ENCODE assay signal across 15 cellular contexts in genomic region chr13:112999414-113000177, GRCh38.
"Had no signal": no experiment of that assay in that cellular context is flagged by ENCODE, and none has a peak within 500 bp of the region (broad histone marks: within the 10 kb centered on the region; RNA-seq: fewer than 3 reads in every experiment).

No MANE protein-coding gene starts in this region.

- H3K36me3 Mint-ChIP-seq: activated CD4-positive, alpha-beta memory T cell treated with anti-CD3 and anti-CD28 coated beads for 36 hours; activated naive CD8-positive, alpha-beta T cell; immature natural killer cell; naive B cell had no signal

- H3K27ac Mint-ChIP-seq: activated CD4-positive, alpha-beta memory T cell treated with anti-CD3 and anti-CD28 coated beads for 36 hours; activated CD4-positive, alpha-beta T cell treated with anti-CD3 and anti-CD28 coated beads for 36 hours; activated naive CD8-positive, alpha-beta T cell; immature natural killer cell; T-helper 2 cell treated with Interferon-gamma antibody and Interleukin-4, amounts not matched to agents 5 μg/mL and 100 μg/mL, for 36 hours had no signal

- H3K27me3 Mint-ChIP-seq: activated CD4-positive, alpha-beta memory T cell treated with anti-CD3 and anti-CD28 coated beads for 36 hours; activated CD4-positive, alpha-beta T cell treated with anti-CD3 and anti-CD28 coated beads for 36 hours had no signal

- ATAC-seq: activated CD4-positive, alpha-beta T cell treated with anti-CD3 and anti-CD28 coated beads for 36 hours; gastrocnemius medialis; mucosa of descending colon had no signal

- H3K4me3 Mint-ChIP-seq: activated CD4-positive, alpha-beta memory T cell treated with anti-CD3 and anti-CD28 coated beads for 36 hours; activated CD4-positive, alpha-beta T cell treated with anti-CD3 and anti-CD28 coated beads for 36 hours; immature natural killer cell; T-helper 2 cell treated with Interferon-gamma antibody and Interleukin-4, amounts not matched to agents 5 μg/mL and 100 μg/mL, for 36 hours had no signal

- H3K27ac ChIP-seq: gastrocnemius medialis, tibial artery, uterus had no signal

- DNase-seq: activated CD4-positive, alpha-beta memory T cell treated with anti-CD3 and anti-CD28 coated beads for 36 hours; activated CD4-positive, alpha-beta T cell treated with anti-CD3 and anti-CD28 coated beads for 36 hours; activated T-cell treated with anti-CD3 and anti-CD28 coated beads for 4 hours; gastrocnemius medialis; heart right ventricle; immature natural killer cell; kidney glomerular epithelial cell; mesenchymal stem cell; naive B cell; stimulated activated naive CD4-positive, alpha-beta T cell treated with Interleukin-2 at 50 U/mL for 16 hours; tibial artery; uterus had no signal

- H3K9me3 Mint-ChIP-seq: immature natural killer cell; naive B cell; T-helper 2 cell treated with Interferon-gamma antibody and Interleukin-4, amounts not matched to agents 5 μg/mL and 100 μg/mL, for 36 hours had no signal
